ENCODE assay signal across 12 cellular contexts in genomic region chr4:150537911-150538310, GRCh38. TPM values are rescaled to one million over a fixed set of nuclear protein-coding genes. Genes with fewer than 3 reads are reported as not detected.
"Had no signal": no experiment of that assay in that cellular context is flagged by ENCODE, and none has a peak within 500 bp of the region (broad histone marks: within the 10 kb centered on the region; RNA-seq: fewer than 3 reads in every experiment).

No MANE protein-coding gene starts in this region.

RNA-seq across cellular contexts. Expression of gene MAB21L2, which starts 44.0 kb away (rescaled TPM):
- total RNA-seq: activated B cell treated with CpG ODN at 0.5 μM for 24 hours; activated CD4-positive, alpha-beta memory T cell treated with anti-CD3 and anti-CD28 coated beads for 36 hours; activated CD4-positive, alpha-beta T cell treated with anti-CD3 and anti-CD28 coated beads, Interleukin-2, amount 10 ng/mL, durations not matched to agents 24 days and 14 days; activated CD8-positive, alpha-beta memory T cell treated with anti-CD3 and anti-CD28 coated beads for 36 hours; activated CD8-positive, alpha-beta T cell treated with anti-CD3 and anti-CD28 coated beads for 36 hours; activated naive CD4-positive, alpha-beta T cell treated with anti-CD3 and anti-CD28 coated beads for 36 hours; activated naive CD4-positive, alpha-beta T cell treated with anti-CD3 and anti-CD28 coated beads, Interleukin-2, amount 50 U/mL, for 72 hours; activated naive CD8-positive, alpha-beta T cell treated with anti-CD3 and anti-CD28 coated beads for 36 hours; activated T-cell treated with anti-CD3 and anti-CD28 coated beads, Interleukin-2, amount 50 U/mL, for 4 hours; activated T-cell treated with anti-CD3 and anti-CD28 coated beads, Interleukin-2, amount 50 U/mL, for 72 hours; activated T-helper 1 cell treated with anti-CD3 and anti-CD28 coated beads, Interleukin-12 subunit alpha, Interleukin-12 subunit beta, Interleukin-2, Interleukin-4 antibody, amounts not matched to agents 30 ng/mL and 10 ng/mL and 1 ng/mL, durations not matched to agents 14 hours and 24 hours and 36 hours; activated T-helper 17 cell treated with anti-CD3 and anti-CD28 coated beads, Interleukin-2, amount 50 U/mL, for 72 hours had no signal
